25 cellular contexts compared by ENCODE assay signal in genomic region chr6:158303210-158303731, GRCh38.
"Had no signal": no experiment of that assay in that cellular context is flagged by ENCODE, and none has a peak within 500 bp of the region (broad histone marks: within the 10 kb centered on the region; RNA-seq: fewer than 3 reads in every experiment).

No MANE protein-coding gene starts in this region.

- H3K9ac ChIP-seq: SK-N-SH had no signal

- H3K4me2 ChIP-seq: SK-N-SH, smooth muscle cell had no signal

- H3K27me3 ChIP-seq: adrenal gland, gastroesophageal sphincter, left lung, testis, upper lobe of right lung had no signal

- H3K4me1 Mint-ChIP-seq: activated naive CD4-positive, alpha-beta T cell treated with anti-CD3 and anti-CD28 coated beads, Interleukin-2, amount 10 ng/mL, durations not matched to agents 7 days and 5 days; central memory CD8-positive, alpha-beta T cell had no signal

- H3K4me1 ChIP-seq: testis, upper lobe of right lung had no signal

- H3K36me3 ChIP-seq: adrenal gland, gastroesophageal sphincter, left lung, upper lobe of right lung had no signal

- H3K27ac ChIP-seq: adrenal gland, epithelial cell of prostate, gastroesophageal sphincter, left lung, testis, upper lobe of right lung had no signal

- H3K9me2 ChIP-seq: SK-N-SH had no signal

- H3K27ac Mint-ChIP-seq: activated naive CD4-positive, alpha-beta T cell treated with anti-CD3 and anti-CD28 coated beads, Interleukin-2, amount 10 ng/mL, durations not matched to agents 7 days and 5 days; activated T-helper 2 cell treated with anti-CD3 and anti-CD28 coated beads, Interferon-gamma antibody, Interleukin-2, Interleukin-4, amounts not matched to agents 10 μg/mL and 5 μg/mL and 100 μg/mL, durations not matched to agents 14 hours and 24 hours and 36 hours; naive thymus-derived CD4-positive, alpha-beta T cell had no signal

- DNase-seq: activated CD4-positive, alpha-beta T cell treated with anti-CD3 and anti-CD28 coated beads, Interleukin-2, amount 50 U/mL, for 1 hour; activated naive CD4-positive, alpha-beta T cell treated with anti-CD3 and anti-CD28 coated beads, Interleukin-2, amount 10 ng/mL, durations not matched to agents 7 days and 5 days; activated T-cell treated with anti-CD3 and anti-CD28 coated beads, Interleukin-2, amount 50 U/mL, for 1 hour; adrenal gland; cortex of kidney; effector memory CD4-positive, alpha-beta T cell; islet precursor cell; left lung; mucosa of descending colon; naive thymus-derived CD4-positive, alpha-beta T cell; right cardiac atrium; SK-N-SH; stimulated activated CD4-positive, alpha-beta T cell treated with anti-CD3 and anti-CD28 coated beads, Interleukin-4, amount 100 ng/mL, for 4 hours; stimulated activated CD8-positive, alpha-beta memory T cell treated with anti-CD3 and anti-CD28 coated beads, Interleukin-4, amount 100 ng/mL, for 48 hours; stimulated activated naive CD8-positive, alpha-beta T cell treated with anti-CD3 and anti-CD28 coated beads, Interleukin-15, Interleukin-2, amounts not matched to agents 100 U/mL and 50 U/mL, for 24 hours; T-helper 1 cell; T1000; testis; upper lobe of right lung had no signal

- H3K4me3 Mint-ChIP-seq: activated naive CD4-positive, alpha-beta T cell treated with anti-CD3 and anti-CD28 coated beads, Interleukin-2, amount 10 ng/mL, durations not matched to agents 7 days and 5 days; central memory CD8-positive, alpha-beta T cell; naive thymus-derived CD4-positive, alpha-beta T cell had no signal

- H3K27me3 Mint-ChIP-seq: activated naive CD4-positive, alpha-beta T cell treated with anti-CD3 and anti-CD28 coated beads, Interleukin-2, amount 10 ng/mL, durations not matched to agents 7 days and 5 days; central memory CD8-positive, alpha-beta T cell; naive thymus-derived CD4-positive, alpha-beta T cell had no signal

- H3K9me3 ChIP-seq: adrenal gland, gastroesophageal sphincter, mucosa of descending colon, SK-N-SH, testis, upper lobe of right lung had no signal

- ATAC-seq: activated CD4-positive, CD25-positive, alpha-beta regulatory T cell treated with anti-CD3 and anti-CD28 coated beads, Interleukin-2, amount 50 U/mL, for 24 hours; gastroesophageal sphincter; left lung; mucosa of descending colon; naive thymus-derived CD4-positive, alpha-beta T cell; right cardiac atrium; stimulated activated naive CD8-positive, alpha-beta T cell treated with anti-CD3 and anti-CD28 coated beads, Interleukin-15, Interleukin-2, amounts not matched to agents 100 U/mL and 50 U/mL, for 24 hours; upper lobe of right lung had no signal

- H3K4me3 ChIP-seq: adrenal gland, gastroesophageal sphincter, left lung, mucosa of descending colon, smooth muscle cell, testis, upper lobe of right lung had no signal
